In genomic region chr22:36333632-36334031, GRCh38 we compare ENCODE assay signal across 9 cellular contexts. TPM values are rescaled to one million over a fixed set of nuclear protein-coding genes. Genes with fewer than 3 reads are reported as not detected.
DNase-seq lines count a peak whose midpoint lies in the region; ATAC-seq and FAIRE-seq lines count a peak whose summit lies in the region.
"Had no signal": no experiment of that assay in that cellular context is flagged by ENCODE, and none has a peak within 500 bp of the region (broad histone marks: within the 10 kb centered on the region; RNA-seq: fewer than 3 reads in every experiment).

No MANE protein-coding gene starts in this region.

- H3K4me3 ChIP-seq in HUES48 (ENCODE audit: low read depth, low read length) (no peak overlapping the region), iPS-20b (ENCODE audit: low read length) (no peak overlapping the region)

- no peaks in the 10 kb centered on the region for H3K27me3 Mint-ChIP-seq in activated CD4-positive, alpha-beta memory T cell treated with anti-CD3 and anti-CD28 coated beads, Interleukin-2, amount 10 ng/mL, durations not matched to agents 7 days and 5 days

- no peaks in the 10 kb centered on the region for H3K27me3 ChIP-seq in HUES48 (ENCODE audit: control insufficient read depth, insufficient read depth, low read length)
- no peaks in the 10 kb centered on the region for H3K27me3 ChIP-seq in iPS-20b (ENCODE audit: insufficient read depth, low read length)

- H3K9me3 ChIP-seq in HUES48 (ENCODE audit: control insufficient read depth, insufficient read depth, low read length) (no peaks in the 10 kb centered on the region), iPS-20b (ENCODE audit: insufficient read depth, low read depth, low read length) (no peaks in the 10 kb centered on the region)

- H3K27ac ChIP-seq in HUES48 (ENCODE audit: low read depth, low read length) (peak overlapping the region; percentile 96), iPS-20b (ENCODE audit: low read length) (no peak overlapping the region)

- H3K4me3 Mint-ChIP-seq in activated CD4-positive, alpha-beta memory T cell treated with anti-CD3 and anti-CD28 coated beads, Interleukin-2, amount 10 ng/mL, durations not matched to agents 7 days and 5 days = peak overlapping the region; percentile 82
- H3K4me3 Mint-ChIP-seq in stimulated activated effector memory CD8-positive, alpha-beta T cell treated with anti-CD3 and anti-CD28 coated beads, Interleukin-12 subunit alpha, Interleukin-12 subunit beta, amount 100 ng/mL, for 72 hours = peak overlapping the region; percentile 85

- CTCF ChIA-PET in activated CD4-positive, alpha-beta memory T cell treated with anti-CD3 and anti-CD28 coated beads, Interleukin-2, amount 10 ng/mL, durations not matched to agents 7 days and 5 days (lab: Charles Lee) = interaction anchor here (0.8 to 4.5 kb wide), 15 partner anchors 10 to 154 kb away, joined by 3 to 27 read pairs (median 9); partner anchors contain the start of gene APOL2

- DNase-seq in activated CD4-positive, alpha-beta memory T cell treated with anti-CD3 and anti-CD28 coated beads, Interleukin-2, amount 10 ng/mL, durations not matched to agents 7 days and 5 days = no peak
- DNase-seq in stimulated activated effector memory CD8-positive, alpha-beta T cell treated with anti-CD3 and anti-CD28 coated beads, Interleukin-12 subunit alpha, Interleukin-12 subunit beta, amount 100 ng/mL, for 72 hours (ENCODE audit: low spot score in 2 of 2) = no peak
- DNase-seq in NCI-H2029 (lab: John Stamatoyannopoulos, UW) (no peak), RCC 7860 (ENCODE audit: low spot score) (no peak)
- DNase-seq: foreskin melanocyte had no signal

- H3K27ac Mint-ChIP-seq in activated CD4-positive, alpha-beta memory T cell treated with anti-CD3 and anti-CD28 coated beads, Interleukin-2, amount 10 ng/mL, durations not matched to agents 7 days and 5 days = peak overlapping the region; percentile 100
- H3K27ac Mint-ChIP-seq in stimulated activated effector memory CD8-positive, alpha-beta T cell treated with anti-CD3 and anti-CD28 coated beads, Interleukin-12 subunit alpha, Interleukin-12 subunit beta, amount 100 ng/mL, for 72 hours = peak overlapping the region; percentile 98

- no peak overlapping the region for H3K9ac ChIP-seq in HUES48 (ENCODE audit: low read depth, low read length)
- H3K9ac ChIP-seq in iPS-20b (ENCODE audit: low read depth, low read length) = peak overlapping the region; percentile 92; the same call in 1 of the 2 replicates

- no peak for ATAC-seq in stimulated activated effector memory CD8-positive, alpha-beta T cell treated with anti-CD3 and anti-CD28 coated beads, Interleukin-12 subunit alpha, Interleukin-12 subunit beta, amount 100 ng/mL, for 72 hours
- ATAC-seq in HG03139 (IDR thresholded peaks at IDR 0.05; ENCODE audit: unreplicated experiment) = no peak
- ATAC-seq in GM18868 (IDR thresholded peaks at IDR 0.05; ENCODE audit: unreplicated experiment) = no peak

- peaks cover 98% of the 10 kb centered on the region for H3K36me3 Mint-ChIP-seq in activated CD4-positive, alpha-beta memory T cell treated with anti-CD3 and anti-CD28 coated beads, Interleukin-2, amount 10 ng/mL, durations not matched to agents 7 days and 5 days (ENCODE audit: low read depth)
- peaks cover 100% of the 10 kb centered on the region for H3K36me3 Mint-ChIP-seq in stimulated activated effector memory CD8-positive, alpha-beta T cell treated with anti-CD3 and anti-CD28 coated beads, Interleukin-12 subunit alpha, Interleukin-12 subunit beta, amount 100 ng/mL, for 72 hours

- H3K4me1 Mint-ChIP-seq in activated CD4-positive, alpha-beta memory T cell treated with anti-CD3 and anti-CD28 coated beads, Interleukin-2, amount 10 ng/mL, durations not matched to agents 7 days and 5 days = peaks cover 97% of the 10 kb centered on the region
- peaks cover 95% of the 10 kb centered on the region for H3K4me1 Mint-ChIP-seq in stimulated activated effector memory CD8-positive, alpha-beta T cell treated with anti-CD3 and anti-CD28 coated beads, Interleukin-12 subunit alpha, Interleukin-12 subunit beta, amount 100 ng/mL, for 72 hours

- H3K36me3 ChIP-seq in HUES48 (ENCODE audit: control insufficient read depth, insufficient read depth, low read length) (peaks cover 69% of the 10 kb centered on the region), iPS-20b (ENCODE audit: insufficient read depth, low read depth, low read length) (peaks cover 87% of the 10 kb centered on the region)

- POLR2A ChIA-PET in activated CD4-positive, alpha-beta memory T cell treated with anti-CD3 and anti-CD28 coated beads, Interleukin-2, amount 10 ng/mL, durations not matched to agents 7 days and 5 days (lab: Charles Lee) = interaction anchor here (1.0 to 16.7 kb wide), 20 partner anchors 9 to 134 kb away, joined by 3 to 355 read pairs (median 6); partner anchors contain the start of genes APOL1 and MYH9

- no peaks in the 10 kb centered on the region for H3K9me3 Mint-ChIP-seq in activated CD4-positive, alpha-beta memory T cell treated with anti-CD3 and anti-CD28 coated beads, Interleukin-2, amount 10 ng/mL, durations not matched to agents 7 days and 5 days
- H3K9me3 Mint-ChIP-seq in stimulated activated effector memory CD8-positive, alpha-beta T cell treated with anti-CD3 and anti-CD28 coated beads, Interleukin-12 subunit alpha, Interleukin-12 subunit beta, amount 100 ng/mL, for 72 hours = no peaks in the 10 kb centered on the region

- no peak for FAIRE-seq in RCC 7860 (lab: Jason Lieb, UNC)

- H3K4me1 ChIP-seq in HUES48 (ENCODE audit: control insufficient read depth, insufficient read depth, low read length) (peaks cover 61% of the 10 kb centered on the region), iPS-20b (ENCODE audit: insufficient read depth, low read length) (peaks cover 60% of the 10 kb centered on the region)

RNA-seq across cellular contexts. Expression of gene MYH9, which starts 54.1 kb away (rescaled TPM):
- 100 to 1,000 TPM; 840 to 865 TPM for total RNA-seq in activated CD4-positive, alpha-beta memory T cell treated with anti-CD3 and anti-CD28 coated beads, Interleukin-2, amount 10 ng/mL, durations not matched to agents 7 days and 5 days
